ENCODE assay signal across 8 cellular contexts in genomic region chr5:73215891-73216610, GRCh38. TPM values are rescaled to one million over a fixed set of nuclear protein-coding genes. Genes with fewer than 3 reads are reported as not detected.
DNase-seq lines count a peak whose midpoint lies in the region; ATAC-seq and TF ChIP-seq lines count a peak whose summit lies in the region.

No MANE protein-coding gene starts in this region.

- H3K4me1 ChIP-seq in IMR-90 (ENCODE audit: control insufficient read depth, insufficient read depth, low read length) (0 out of 2 replicates have a peak, but pooled peaks cover 2% of the 10 kb centered on the region), adipocyte (ENCODE audit: control insufficient read depth, insufficient read depth, low read length) (peaks cover 9% of the 10 kb centered on the region), left ventricle myocardium inferior (peaks cover 14% of the 10 kb centered on the region)

- CTCF ChIA-PET in IMR-90 (lab: Yijun Ruan, JAX) = interaction anchor here (0.7 to 3.0 kb wide), 23 partner anchors 9 to 323 kb away, joined by 3 to 19 read pairs (median 4); partner anchors contain the start of gene FOXD1

- no peaks in the 10 kb centered on the region for H3K79me1 ChIP-seq in IMR-90 (ENCODE audit: low read depth in 1 of 2, low read length in 2 of 2)

- DNase-seq in AG10803 (ENCODE audit: low read depth) (peak; percentile 75), IMR-90 (peak; percentile 73), SK-N-MC (ENCODE audit: low read depth, low spot score) (no peak), adipocyte (ENCODE audit: low read depth) (peak; percentile 95), left ventricle myocardium inferior (peak; percentile 66), posterior vena cava (ENCODE audit: low spot score) (peak; percentile 94), ureter (ENCODE audit: low spot score) (peak; percentile 79)

- no peak for TF ChIP-seq POLR2A in IMR-90 (IDR thresholded peaks at IDR 0.05; ENCODE audit: low read depth, low read length)

- no TSS peak for BruUV-seq in IMR-90 (replicated peaks; lab: Mats Ljungman, UMichigan)

- peak overlapping the region; percentile 83 for H2BK20ac ChIP-seq in IMR-90 (ENCODE audit: low read depth, low read length)

- H2AFZ ChIP-seq in IMR-90 (replicated peaks; ENCODE audit: low read length, poor library complexity) = peak overlapping the region; percentile 97

- H3K4me2 ChIP-seq in IMR-90 (ENCODE audit: low read depth, low read length) = peak overlapping the region; percentile 76

- H3K27ac ChIP-seq in IMR-90 (ENCODE audit: insufficient read depth, low read length) (peak overlapping the region; percentile 56; the same call in 1 of the 2 replicates), SK-N-MC (no peak overlapping the region), left ventricle myocardium inferior (replicated peaks) (no peak overlapping the region)

- peak; percentile 65 for TF ChIP-seq RAD21 in IMR-90 (IDR thresholded peaks at IDR 0.05; ENCODE audit: low read length)

- peak overlapping the region; percentile 55; the same call in 1 of the 2 replicates for H3K23ac ChIP-seq in IMR-90 (ENCODE audit: low read depth, low read length)

- dilution Hi-C loops in IMR-90 (cut with HindIII; ENCODE audit: low sequenced_read_pairs, unreplicated experiment) = no loop called here

- 0 out of 2 replicates have a peak, but pooled peaks cover 3% of the 10 kb centered on the region for H3K27me3 ChIP-seq in IMR-90 (ENCODE audit: control insufficient read depth, insufficient read depth, low read length)
- peaks cover 54% of the 10 kb centered on the region for H3K27me3 ChIP-seq in adipocyte (replicated peaks; ENCODE audit: control insufficient read depth, insufficient read depth, low read length)
- peaks cover 100% of the 10 kb centered on the region for H3K27me3 ChIP-seq in left ventricle myocardium inferior (ENCODE audit: low read depth)

- H2BK120ac ChIP-seq in IMR-90 (ENCODE audit: low read depth, low read length) = peak overlapping the region; percentile 94

- ATAC-seq in GM19351 (IDR thresholded peaks at IDR 0.05; ENCODE audit: unreplicated experiment) (peak; percentile 84), IMR-90 (ENCODE audit: low read depth) (peak; percentile 98)

- no peak overlapping the region for H3K56ac ChIP-seq in IMR-90 (ENCODE audit: extremely low read depth, insufficient read depth, low read length)

- H3K4me3 ChIP-seq in AG10803 (ENCODE audit: low read length) = peak overlapping the region; percentile 61
- peak overlapping the region; percentile 44 for H3K4me3 ChIP-seq in IMR-90 (ENCODE audit: insufficient read depth, low read depth, low read length)
- peak overlapping the region; percentile 87 for H3K4me3 ChIP-seq in SK-N-MC
- H3K4me3 ChIP-seq in adipocyte (ENCODE audit: low read length) = peak overlapping the region; percentile 66
- peak overlapping the region; percentile 61 for H3K4me3 ChIP-seq in left ventricle myocardium inferior

- WGBS in IMR-90 (ENCODE audit: extremely low coverage in 2 of 2, insufficient read length in 1 of 2), 2 experiments = 1% methylated on average over 26 of the region's 67 CpGs; no CpG with 5 or more reads in 1 of the 2 experiments

- peak overlapping the region; percentile 61 for H3K9ac ChIP-seq in IMR-90 (ENCODE audit: low read depth, low read length)
- H3K9ac ChIP-seq in SK-N-MC (ENCODE audit: insufficient read length) = peak overlapping the region; percentile 75
- peak overlapping the region; percentile 25 for H3K9ac ChIP-seq in adipocyte (ENCODE audit: low read length)

- H2AK5ac ChIP-seq in IMR-90 (ENCODE audit: low read depth, low read length) = no peak overlapping the region

- no peak overlapping the region; the same call in 1 of the 2 replicates for H3K18ac ChIP-seq in IMR-90 (ENCODE audit: low read depth, low read length)

- H3K36me3 ChIP-seq in IMR-90 (ENCODE audit: control insufficient read depth, insufficient read depth, low read length) (no peaks in the 10 kb centered on the region), SK-N-MC (ENCODE audit: insufficient read depth, low read length) (no peaks in the 10 kb centered on the region), adipocyte (ENCODE audit: control insufficient read depth, insufficient read depth, low read length, severe bottlenecking) (no peaks in the 10 kb centered on the region), left ventricle myocardium inferior (no peaks in the 10 kb centered on the region)

- H3K4ac ChIP-seq in IMR-90 (ENCODE audit: low read depth, low read length) = peak overlapping the region; percentile 52

- H4K5ac ChIP-seq in IMR-90 (ENCODE audit: low read depth, low read length) = no peak overlapping the region

- H2BK15ac ChIP-seq in IMR-90 (ENCODE audit: low read depth, low read length) = peak overlapping the region; percentile 8; the same call in 1 of the 3 replicates

- no peaks in the 10 kb centered on the region for H3K9me1 ChIP-seq in IMR-90 (ENCODE audit: insufficient read depth, low read length)

- POLR2A ChIA-PET in IMR-90 (lab: Charles Lee; ENCODE audit: unreplicated experiment) = interaction anchor here (0.6 to 1.2 kb wide), 5 partner anchors 13 to 280 kb away, joined by 3 to 11 read pairs (median 3); partner anchors contain the start of gene FOXD1

- peak overlapping the region in 1 of 2 experiments; percentile 78; a peak in 2 of 4 replicates for H4K8ac ChIP-seq in IMR-90 (ENCODE audit: low read depth in 2 of 2, low read length in 2 of 2)

- H4K91ac ChIP-seq in IMR-90 (ENCODE audit: insufficient read depth, low read depth, low read length) = no peak overlapping the region; the same call in 1 of the 2 replicates

- no peaks in the 10 kb centered on the region for H4K20me1 ChIP-seq in IMR-90 (ENCODE audit: insufficient read depth, low read length)

- intact Hi-C loops in IMR-90 (cut with micrococcal nuclease) = loop anchor here (1.0 to 5.0 kb wide), 6 partner anchors 81 to 321 kb away; no protein-coding TSS in a partner anchor
- intact Hi-C loops in left ventricle myocardium inferior (cut with micrococcal nuclease) = no loop called here
- intact Hi-C loops in posterior vena cava (cut with DNase I) = loop anchor here (5.0 to 10.0 kb wide), 2 partner anchors 169 to 236 kb away; no protein-coding TSS in a partner anchor

- H2BK5ac ChIP-seq in IMR-90 (ENCODE audit: low read depth, low read length, poor library complexity, severe bottlenecking) = peak overlapping the region; percentile 73

- TF ChIP-seq CTCF in AG10803 (conservative IDR thresholded peaks at IDR 0.05; ENCODE audit: low read length) (peak; percentile 59), IMR-90 (conservative IDR thresholded peaks at IDR 0.05; ENCODE audit: low read depth, low read length) (peak; percentile 80), left ventricle myocardium inferior (IDR thresholded peaks at IDR 0.05; ENCODE audit: borderline replicate concordance) (peak; percentile 88)

- H3K9me3 ChIP-seq in IMR-90 (ENCODE audit: control insufficient read depth, insufficient read depth, low read length) (no peaks in the 10 kb centered on the region), SK-N-MC (ENCODE audit: low read depth, low read length) (no peaks in the 10 kb centered on the region), adipocyte (ENCODE audit: control insufficient read depth, low read length) (no peaks in the 10 kb centered on the region), left ventricle myocardium inferior (replicated peaks) (peaks cover 4% of the 10 kb centered on the region)

- in situ Hi-C loops in IMR-90 (cut with MboI; ENCODE audit: low sequenced_read_pairs) = no loop called here

- H2AK9ac ChIP-seq in IMR-90 (replicated peaks; ENCODE audit: low read depth, low read length, poor library complexity) = peak overlapping the region; percentile 51

- H3K14ac ChIP-seq in IMR-90 (replicated peaks; ENCODE audit: low read depth, low read length) = peak overlapping the region; percentile 72

TF ChIP-seq in IMR-90, 13 proteins besides CTCF, POLR2A, EP300 and RAD21:
- TF ChIP-seq RCOR1 (IDR thresholded peaks at IDR 0.05; ENCODE audit: insufficient replicate concordance, low read length) = no peak
- TF ChIP-seq CEBPB (IDR thresholded peaks at IDR 0.05; ENCODE audit: low read depth, low read length) = no peak
- TF ChIP-seq CHD1 (IDR thresholded peaks at IDR 0.05; ENCODE audit: low read depth, low read length) = no peak
- no peak for TF ChIP-seq MAFK (IDR thresholded peaks at IDR 0.05; ENCODE audit: low read depth, low read length)
- peak; percentile 70; the same call in 1 of the 2 replicates for TF ChIP-seq MXI1 (IDR thresholded peaks at IDR 0.05; ENCODE audit: borderline replicate concordance, low read depth, low read length)
- TF ChIP-seq RFX5 (IDR thresholded peaks at IDR 0.05; ENCODE audit: low read depth, low read length) = no peak
- TF ChIP-seq SMC3 (IDR thresholded peaks at IDR 0.05; ENCODE audit: low read depth, low read length) = peak; percentile 59
- no peak for TF ChIP-seq NFE2L2 (IDR thresholded peaks at IDR 0.05; ENCODE audit: low read depth, low read length)
- TF ChIP-seq, protein P1, sequence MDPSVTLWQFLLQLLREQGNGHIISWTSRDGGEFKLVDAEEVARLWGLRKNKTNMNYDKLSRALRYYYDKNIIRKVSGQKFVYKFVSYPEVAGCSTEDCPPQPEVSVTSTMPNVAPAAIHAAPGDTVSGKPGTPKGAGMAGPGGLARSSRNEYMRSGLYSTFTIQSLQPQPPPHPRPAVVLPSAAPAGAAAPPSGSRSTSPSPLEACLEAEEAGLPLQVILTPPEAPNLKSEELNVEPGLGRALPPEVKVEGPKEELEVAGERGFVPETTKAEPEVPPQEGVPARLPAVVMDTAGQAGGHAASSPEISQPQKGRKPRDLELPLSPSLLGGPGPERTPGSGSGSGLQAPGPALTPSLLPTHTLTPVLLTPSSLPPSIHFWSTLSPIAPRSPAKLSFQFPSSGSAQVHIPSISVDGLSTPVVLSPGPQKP (IDR thresholded peaks at IDR 0.05; ENCODE audit: borderline replicate concordance, low read depth, low read length) = no peak
- peak; percentile 53; the same call in 1 of the 2 replicates for TF ChIP-seq MAZ (IDR thresholded peaks at IDR 0.05; ENCODE audit: borderline replicate concordance, low read depth, low read length)
- TF ChIP-seq, protein P2, sequence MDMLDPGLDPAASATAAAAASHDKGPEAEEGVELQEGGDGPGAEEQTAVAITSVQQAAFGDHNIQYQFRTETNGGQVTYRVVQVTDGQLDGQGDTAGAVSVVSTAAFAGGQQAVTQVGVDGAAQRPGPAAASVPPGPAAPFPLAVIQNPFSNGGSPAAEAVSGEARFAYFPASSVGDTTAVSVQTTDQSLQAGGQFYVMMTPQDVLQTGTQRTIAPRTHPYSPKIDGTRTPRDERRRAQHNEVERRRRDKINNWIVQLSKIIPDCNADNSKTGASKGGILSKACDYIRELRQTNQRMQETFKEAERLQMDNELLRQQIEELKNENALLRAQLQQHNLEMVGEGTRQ (IDR thresholded peaks at IDR 0.05; ENCODE audit: low read depth, low read length) = no peak
- no peak for TF ChIP-seq BHLHE40 (IDR thresholded peaks at IDR 0.05; ENCODE audit: low read depth, low read length)
- TF ChIP-seq FOS (IDR thresholded peaks at IDR 0.05; ENCODE audit: low read depth, low read length) = no peak

RNA-seq across cellular contexts. Expression of gene TMEM174, which starts 43.1 kb away (rescaled TPM):
- total RNA-seq in IMR-90 (2012; rRNA removed) = not detected in 2 replicates
- polyA plus RNA-seq in IMR-90 (2012; rRNA removed) = not detected in 2 replicates
- polyA plus RNA-seq in IMR-90 (2012; cell fraction: cytosol; rRNA removed) = not detected in 2 replicates
- not detected in 2 replicates for polyA plus RNA-seq in IMR-90 (2012; cell fraction: nucleus; rRNA removed; ENCODE audit: low replicate concordance)
- total RNA-seq in left ventricle myocardium inferior = not detected
- not detected for total RNA-seq in posterior vena cava
- not detected for total RNA-seq in ureter

Comparison
In these comparisons a context has a peak if more than half of its experiments do, and no peak if none do; other contexts are left out.
1. H3K9ac ChIP-seq: peak in every context shown above with its lines; median percentile 75 in SK-N-MC; 61 in IMR-90; 25 in adipocyte.